11 cellular contexts compared by ENCODE assay signal in genomic region chr18:13513015-13513414, GRCh38.
DNase-seq lines count a peak whose midpoint lies in the region; ATAC-seq and TF ChIP-seq lines count a peak whose summit lies in the region.
"Had no signal": no experiment of that assay in that cellular context is flagged by ENCODE, and none has a peak within 500 bp of the region (broad histone marks: within the 10 kb centered on the region; RNA-seq: fewer than 3 reads in every experiment).

No MANE protein-coding gene starts in this region.

- CTCF ChIA-PET in HEK293 (lab: Yijun Ruan, JAX), result interaction anchor here (0.6 to 1.4 kb wide), 3 partner anchors 9 to 297 kb away, joined by 3 to 4 read pairs (median 4); no protein-coding TSS in a partner anchor

- in situ Hi-C loops in GM13976 (cut with MboI; ENCODE audit: low sequenced_read_pairs, unreplicated experiment), result loop anchor here (25.0 kb wide), 1 partner anchor 301 kb away; the partner anchor contains the start of gene LDLRAD4

- POLR2A ChIA-PET in HEK293 (lab: Yijun Ruan, JAX), result interaction anchor here (2.2 kb wide), 1 partner anchor 12 kb away, joined by 9 read pairs; no protein-coding TSS in a partner anchor

- TF ChIP-seq CTCF in HEK293 (tag by site-specific recombination; IDR thresholded peaks at IDR 0.05) (no peak), coronary artery (IDR thresholded peaks at IDR 0.05) (no peak), GM13976 (IDR thresholded peaks at IDR 0.05; ENCODE audit: borderline replicate concordance, control extremely low read depth, extremely low read depth, insufficient read depth, missing control alignments) (no peak)

- ATAC-seq in GM21526 (IDR thresholded peaks at IDR 0.05; ENCODE audit: low FRiP score, unreplicated experiment), result no peak
- ATAC-seq in GM21619 (IDR thresholded peaks at IDR 0.05; ENCODE audit: unreplicated experiment), result no peak

- no peak overlapping the region for H3K27ac ChIP-seq in HEK293 (ENCODE audit: extremely low read depth, low read depth, low read length)
- H3K27ac ChIP-seq in coronary artery, result peak overlapping the region in 1 of 2 donors; percentile 5

- no peaks in the 10 kb centered on the region for H3K9me3 ChIP-seq in HEK293 (ENCODE audit: control insufficient read depth, insufficient read depth, low read depth, low read length)
- H3K9me3 ChIP-seq: adrenal gland had no signal

- peaks cover 3% of the 10 kb centered on the region for H3K4me1 ChIP-seq in HEK293 (ENCODE audit: control insufficient read depth, insufficient read depth, low read length)
- H3K4me1 ChIP-seq: adrenal gland had no signal

- DNase-seq in NCI-H2196 (lab: John Stamatoyannopoulos, UW; ENCODE audit: unreplicated experiment) (peak; percentile 84), coronary artery (ENCODE audit: low spot score) (peak; percentile 61), retina (peak; percentile 56), activated gamma-delta T cell (lab: John Stamatoyannopoulos, UW) (no peak), GM13976 (ENCODE audit: low spot score) (no peak)
- DNase-seq: activated B cell treated with CpG ODN at 0.5 μM for 24 hours, posterior cingulate gyrus had no signal

- H3K36me3 ChIP-seq in HEK293 (ENCODE audit: control insufficient read depth in 2 of 2, insufficient read depth in 1 of 2, low read length in 2 of 2), result no peaks in the 10 kb centered on the region
- H3K36me3 ChIP-seq: adrenal gland had no signal

- H3K4me3 ChIP-seq in HEK293 (ENCODE audit: low read depth, low read length), result no peak overlapping the region
- no peak overlapping the region for H3K4me3 ChIP-seq in coronary artery
- H3K4me3 ChIP-seq: adrenal gland had no signal

TF ChIP-seq in HEK293, 187 proteins besides CTCF, POLR2A, EP300 and RAD21:
- TF ChIP-seq ZNF600 (tag by site-specific recombination; IDR thresholded peaks at IDR 0.05) (0 out of 2 replicates have a peak, but pooled peaks have one; percentile 27), YY2 (tag by site-specific recombination; IDR thresholded peaks at IDR 0.05) (no peak)
TF ChIP-seq in HEK293: peak in this region for 1.

Comparison
In these comparisons a context has a peak if more than half of its experiments do, and no peak if none do; other contexts are left out.
1. DNase-seq: peak in NCI-H2196 (single experiment), coronary artery (single experiment) and retina (single experiment); none in activated gamma-delta T cell (single experiment) and GM13976 (single experiment).